Comparison of ENCODE assay signal across 10 cellular contexts in genomic region chr14:30417999-30418398, GRCh38.
"Had no signal": no experiment of that assay in that cellular context is flagged by ENCODE, and none has a peak within 500 bp of the region (broad histone marks: within the 10 kb centered on the region; RNA-seq: fewer than 3 reads in every experiment).

No MANE protein-coding gene starts in this region.

- H3K36me3 ChIP-seq: HAP-1 had no signal

- H3K9me3 ChIP-seq: HAP-1 had no signal

- H3K9ac ChIP-seq: GM23248 had no signal

- ATAC-seq: GM23338, HCT116 had no signal

- DNase-seq: GM23248, GOT3, H7, H9, HCEC 1CT, HFFc6 had no signal

- H3K4me3 ChIP-seq: GM23248, GM23338, HAP-1 had no signal

- H3K27ac ChIP-seq: GM23248 had no signal

- H3K4me1 ChIP-seq: HAP-1 had no signal

- H2AFZ ChIP-seq: GM23248, GM23338 had no signal

- H3K4me2 ChIP-seq: GM23338 had no signal

- FAIRE-seq: H1 had no signal
